8 cellular contexts compared by ENCODE assay signal in genomic region chr12:120234643-120235368, GRCh38. TPM values are rescaled to one million over a fixed set of nuclear protein-coding genes. Genes with fewer than 3 reads are reported as not detected.
DNase-seq lines count a peak whose midpoint lies in the region; ATAC-seq and TF ChIP-seq lines count a peak whose summit lies in the region.

No MANE protein-coding gene starts in this region.

- peak; percentile 23 to 62 for TF ChIP-seq CTCF in right atrium auricular region (IDR thresholded peaks at IDR 0.05)
- peak; percentile 43 for TF ChIP-seq CTCF in psoas muscle (IDR thresholded peaks at IDR 0.05)

- intact Hi-C loops in psoas muscle (cut with DNase I) = no loop called here

- DNase-seq in GM03348 (ENCODE audit: low spot score) = peak; percentile 85
- DNase-seq in NCI-H2107 (lab: John Stamatoyannopoulos, UW) = peak; percentile 79
- peak; percentile 97 for DNase-seq in right atrium auricular region (ENCODE audit: low spot score)
- DNase-seq in psoas muscle = peak; percentile 91 to 96

- H3K27me3 ChIP-seq in right atrium auricular region (no peaks in the 10 kb centered on the region), psoas muscle (ENCODE audit: insufficient read depth in 3 of 3, low read length in 2 of 3) (no peaks in the 10 kb centered on the region)

- H3K4me3 ChIP-seq in right atrium auricular region = peak overlapping the region in 1 of 2 donors; percentile 12
- H3K4me3 ChIP-seq in psoas muscle = peak overlapping the region; percentile 29

- peak overlapping the region; percentile 78 for H3K27ac ChIP-seq in angular gyrus (ENCODE audit: low read depth, low read length)
- H3K27ac ChIP-seq in right atrium auricular region = peak overlapping the region; percentile 91 to 99
- H3K27ac ChIP-seq in psoas muscle = peak overlapping the region; percentile 99

- H3K9me3 ChIP-seq in right atrium auricular region (no peaks in the 10 kb centered on the region), psoas muscle (no peaks in the 10 kb centered on the region)

- H3K4me1 ChIP-seq in right atrium auricular region (peaks cover 7 to 100% of the 10 kb centered on the region in 2 donors), psoas muscle (peaks cover 98% of the 10 kb centered on the region)

- WGBS in psoas muscle, 3 donors = 9 to 21% (median 14%) methylated on average over 13 of the region's 13 CpGs

- ATAC-seq in psoas muscle (peak; percentile 63 to 75 (median 68)), HG03571 (IDR thresholded peaks at IDR 0.05; ENCODE audit: unreplicated experiment) (no peak), GM21825 (IDR thresholded peaks at IDR 0.05; ENCODE audit: unreplicated experiment) (no peak), GM18868 (IDR thresholded peaks at IDR 0.05; ENCODE audit: unreplicated experiment) (no peak)

- H3K36me3 ChIP-seq in right atrium auricular region = no peaks in the 10 kb centered on the region
- no peaks in the 10 kb centered on the region for H3K36me3 ChIP-seq in psoas muscle (ENCODE audit: insufficient read depth in 1 of 2, low read depth in 1 of 2)

RNA-seq across cellular contexts. Expression of gene PXN, which starts 30.7 kb away (rescaled TPM):
- 10 to 100 TPM; 34.7 to 76.7 TPM for total RNA-seq in right atrium auricular region
- total RNA-seq in psoas muscle = 100 to 1,000 TPM in 2 of 4 donors, 10 to 100 TPM in 2; 67.6 to 166 (median 106) TPM
- 100 to 1,000 TPM in 1 of 3 donors, 10 to 100 TPM in 2; 64.7 to 147 (median 96.2) TPM for polyA plus RNA-seq in psoas muscle

RNA-seq across cellular contexts. Expression of gene RPLP0, which starts 33.9 kb away (rescaled TPM):
- 1,000 to 10,000 TPM in 1 of 2 donors, 100 to 1,000 TPM in 1; 846 to 1,862 TPM for total RNA-seq in right atrium auricular region
- 1,000 to 10,000 TPM in 3 of 4 donors, 100 to 1,000 TPM in 1; 662 to 1,479 (median 1,333) TPM for total RNA-seq in psoas muscle
- 1,000 to 10,000 TPM; 2,571 to 2,845 (median 2,673) TPM for polyA plus RNA-seq in psoas muscle

RNA-seq across cellular contexts. Expression of gene GCN1, which starts 40.3 kb away (rescaled TPM):
- total RNA-seq in right atrium auricular region (10 to 100 TPM; 28.3 to 36.0 TPM), psoas muscle (10 to 100 TPM; 63.1 to 80.9 (median 68.6) TPM)
- 10 to 100 TPM; 19.6 to 55.7 (median 43.2) TPM for polyA plus RNA-seq in psoas muscle

RNA-seq across cellular contexts. Expression of gene RNU4-2, which starts 56.9 kb away (rescaled TPM):
- total RNA-seq in right atrium auricular region = not detected
- over 10,000 TPM in 3 of 4 donors, 1,000 to 10,000 TPM in 1; 9,511 to 17,387 (median 16,401) TPM for total RNA-seq in psoas muscle
- not detected for polyA plus RNA-seq in psoas muscle

RNA-seq across cellular contexts. Expression of gene RNU4-1, which starts 58.2 kb away (rescaled TPM):
- total RNA-seq in right atrium auricular region (not detected), psoas muscle (1,000 to 10,000 TPM; 1,144 to 3,144 (median 2,601) TPM)
- polyA plus RNA-seq in psoas muscle = not detected

Comparison
In these comparisons a context has a peak if more than half of its experiments do, and no peak if none do; other contexts are left out.
1. ATAC-seq: peak in psoas muscle (4 of 4); none in HG03571 (single experiment), GM21825 (single experiment) and GM18868 (single experiment).
2. Peak in every context shown above with its lines, with median percentiles within 50 percentile points of each other: DNase-seq and H3K27ac ChIP-seq.